ENCODE assay signal across 1 cellular context in the genomic region with DNA sequence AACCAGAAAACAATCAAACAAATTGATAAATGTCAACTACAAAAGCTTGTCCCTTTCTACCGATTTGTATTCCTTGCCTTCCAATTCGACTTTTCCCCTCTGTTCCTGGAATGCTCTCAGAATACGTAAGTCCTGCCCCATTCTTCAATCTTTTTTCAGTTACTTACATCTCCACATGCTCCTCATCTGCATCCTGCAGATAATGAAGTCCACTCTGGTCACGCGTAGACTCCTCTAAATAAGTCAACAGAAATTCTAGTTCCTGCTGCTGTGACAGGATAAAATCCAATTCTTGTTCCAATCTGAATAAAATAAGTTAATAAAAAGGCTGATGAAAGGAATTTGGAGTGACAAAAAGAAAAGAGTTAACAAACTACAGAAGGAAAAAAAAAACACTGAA.
TF ChIP-seq lines count a peak whose summit lies in the region.

No MANE protein-coding gene starts in this region.

TF ChIP-seq in K562, 482 proteins besides CTCF, POLR2A, EP300 and RAD21 (continued from another document and continues in another):
- TF ChIP-seq, protein P1, sequence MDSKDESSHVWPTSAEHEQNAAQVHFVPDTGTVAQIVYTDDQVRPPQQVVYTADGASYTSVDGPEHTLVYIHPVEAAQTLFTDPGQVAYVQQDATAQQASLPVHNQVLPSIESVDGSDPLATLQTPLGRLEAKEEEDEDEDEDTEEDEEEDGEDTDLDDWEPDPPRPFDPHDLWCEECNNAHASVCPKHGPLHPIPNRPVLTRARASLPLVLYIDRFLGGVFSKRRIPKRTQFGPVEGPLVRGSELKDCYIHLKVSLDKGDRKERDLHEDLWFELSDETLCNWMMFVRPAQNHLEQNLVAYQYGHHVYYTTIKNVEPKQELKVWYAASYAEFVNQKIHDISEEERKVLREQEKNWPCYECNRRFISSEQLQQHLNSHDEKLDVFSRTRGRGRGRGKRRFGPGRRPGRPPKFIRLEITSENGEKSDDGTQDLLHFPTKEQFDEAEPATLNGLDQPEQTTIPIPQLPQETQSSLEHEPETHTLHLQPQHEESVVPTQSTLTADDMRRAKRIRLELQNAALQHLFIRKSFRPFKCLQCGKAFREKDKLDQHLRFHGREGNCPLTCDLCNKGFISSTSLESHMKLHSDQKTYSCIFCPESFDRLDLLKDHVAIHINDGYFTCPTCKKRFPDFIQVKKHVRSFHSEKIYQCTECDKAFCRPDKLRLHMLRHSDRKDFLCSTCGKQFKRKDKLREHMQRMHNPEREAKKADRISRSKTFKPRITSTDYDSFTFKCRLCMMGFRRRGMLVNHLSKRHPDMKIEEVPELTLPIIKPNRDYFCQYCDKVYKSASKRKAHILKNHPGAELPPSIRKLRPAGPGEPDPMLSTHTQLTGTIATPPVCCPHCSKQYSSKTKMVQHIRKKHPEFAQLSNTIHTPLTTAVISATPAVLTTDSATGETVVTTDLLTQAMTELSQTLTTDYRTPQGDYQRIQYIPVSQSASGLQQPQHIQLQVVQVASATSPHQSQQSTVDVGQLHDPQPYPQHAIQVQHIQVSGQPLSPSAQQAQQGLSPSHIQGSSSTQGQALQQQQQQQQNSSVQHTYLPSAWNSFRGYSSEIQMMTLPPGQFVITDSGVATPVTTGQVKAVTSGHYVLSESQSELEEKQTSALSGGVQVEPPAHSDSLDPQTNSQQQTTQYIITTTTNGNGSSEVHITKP (IDR thresholded peaks at IDR 0.05; ENCODE audit: partially characterized antibody), result no peak
- TF ChIP-seq ZNF445 (CRISPR knock-in tag; IDR thresholded peaks at IDR 0.05; ENCODE audit: low read depth) (no peak), TRIM24 (IDR thresholded peaks at IDR 0.05) (peak in 1 of 2 experiments; percentile 20; a peak in 1 of 4 replicates), ZNF24 (IDR thresholded peaks at IDR 0.05) (no peak), TBL1XR1 (IDR thresholded peaks at IDR 0.05; ENCODE audit: low read length in 2 of 2) (peak in 1 of 2 experiments; percentile 54; a peak in 1 of 4 replicates), CBFB (CRISPR knock-in tag; IDR thresholded peaks at IDR 0.05) (no peak), MCM3 (IDR thresholded peaks at IDR 0.05) (no peak), TAF1 (IDR thresholded peaks at IDR 0.05; ENCODE audit: control insufficient read depth, extremely low read depth, insufficient read depth, low read length, severe bottlenecking) (no peak), MEF2D (tag; conservative IDR thresholded peaks at IDR 0.05; ENCODE audit: low read depth) (no peak), PHB2 (IDR thresholded peaks at IDR 0.05; ENCODE audit: low read depth) (no peak), DIDO1 (tag; IDR thresholded peaks at IDR 0.05; ENCODE audit: low read depth) (no peak), SNIP1 (IDR thresholded peaks at IDR 0.05; ENCODE audit: low read depth) (no peak), SLC30A9 (CRISPR knock-in tag; IDR thresholded peaks at IDR 0.05) (no peak), CC2D1A (IDR thresholded peaks at IDR 0.05) (no peak), RBM14 (IDR thresholded peaks at IDR 0.05; ENCODE audit: borderline replicate concordance, insufficient read depth, low read depth, low read length) (no peak), ZNF133 (CRISPR knock-in tag; IDR thresholded peaks at IDR 0.05) (no peak), ZNF224 (CRISPR knock-in tag; IDR thresholded peaks at IDR 0.05) (no peak), SIRT6 (IDR thresholded peaks at IDR 0.05; ENCODE audit: low read depth, low read length) (no peak), ZNF239 (CRISPR knock-in tag; IDR thresholded peaks at IDR 0.05) (no peak), HEY1 (CRISPR knock-in tag; IDR thresholded peaks at IDR 0.05; ENCODE audit: borderline replicate concordance) (no peak), MEIS2 (IDR thresholded peaks at IDR 0.05; ENCODE audit: partially characterized antibody) (peak; percentile 31), LCOR (CRISPR knock-in tag; IDR thresholded peaks at IDR 0.05) (no peak), LARP7 (IDR thresholded peaks at IDR 0.05) (no peak), ILF3 (IDR thresholded peaks at IDR 0.05; ENCODE audit: borderline replicate concordance) (no peak), NCOA4 (IDR thresholded peaks at IDR 0.05; ENCODE audit: partially characterized antibody) (no peak), RBM22 (IDR thresholded peaks at IDR 0.05; ENCODE audit: low read depth, low read length, poor library complexity, severe bottlenecking) (no peak), RNF2 (IDR thresholded peaks at IDR 0.05) (0 out of 2 replicates have a peak, but pooled peaks have one; percentile 34), RBM25 (IDR thresholded peaks at IDR 0.05; ENCODE audit: low read depth, low read length, severe bottlenecking) (no peak), SMC3 (conservative IDR thresholded peaks at IDR 0.05; ENCODE audit: insufficient read depth, low read depth, low read length) (no peak), MAZ (CRISPR knock-in tag; conservative IDR thresholded peaks at IDR 0.05 in 1 of 2, IDR thresholded peaks at IDR 0.05 in 1 of 2) (no peak), PRMT5 (CRISPR knock-in tag; IDR thresholded peaks at IDR 0.05) (no peak), RBM17 (IDR thresholded peaks at IDR 0.05; ENCODE audit: borderline replicate concordance, low read depth, low read length) (no peak), KAT2B (IDR thresholded peaks at IDR 0.05; ENCODE audit: low read depth, low read length) (no peak), PHF8 (IDR thresholded peaks at IDR 0.05; ENCODE audit: borderline replicate concordance, low read length) (no peak), FUS (optimal IDR thresholded peaks at IDR 0.05; ENCODE audit: low read depth, low read length) (no peak), ZNF696 (CRISPR knock-in tag; conservative IDR thresholded peaks at IDR 0.05) (no peak), PURB (CRISPR knock-in tag; IDR thresholded peaks at IDR 0.05; ENCODE audit: low read depth) (no peak), DPF2 (IDR thresholded peaks at IDR 0.05) (peak; percentile 86), KLF10 (CRISPR knock-in tag; IDR thresholded peaks at IDR 0.05) (no peak), HDGF (IDR thresholded peaks at IDR 0.05) (no peak), ZNF785 (CRISPR knock-in tag; IDR thresholded peaks at IDR 0.05) (no peak), FOXA1 (IDR thresholded peaks at IDR 0.05; ENCODE audit: borderline replicate concordance) (no peak), MYNN (IDR thresholded peaks at IDR 0.05) (no peak), MYNN (CRISPR knock-in tag; IDR thresholded peaks at IDR 0.05) (no peak)
- TF ChIP-seq, protein P2, sequence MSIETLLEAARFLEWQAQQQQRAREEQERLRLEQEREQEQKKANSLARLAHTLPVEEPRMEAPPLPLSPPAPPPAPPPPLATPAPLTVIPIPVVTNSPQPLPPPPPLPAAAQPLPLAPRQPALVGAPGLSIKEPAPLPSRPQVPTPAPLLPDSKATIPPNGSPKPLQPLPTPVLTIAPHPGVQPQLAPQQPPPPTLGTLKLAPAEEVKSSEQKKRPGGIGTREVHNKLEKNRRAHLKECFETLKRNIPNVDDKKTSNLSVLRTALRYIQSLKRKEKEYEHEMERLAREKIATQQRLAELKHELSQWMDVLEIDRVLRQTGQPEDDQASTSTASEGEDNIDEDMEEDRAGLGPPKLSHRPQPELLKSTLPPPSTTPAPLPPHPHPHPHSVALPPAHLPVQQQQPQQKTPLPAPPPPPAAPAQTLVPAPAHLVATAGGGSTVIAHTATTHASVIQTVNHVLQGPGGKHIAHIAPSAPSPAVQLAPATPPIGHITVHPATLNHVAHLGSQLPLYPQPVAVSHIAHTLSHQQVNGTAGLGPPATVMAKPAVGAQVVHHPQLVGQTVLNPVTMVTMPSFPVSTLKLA (conservative IDR thresholded peaks at IDR 0.05), result peak in 1 of 2 experiments; percentile 70; a peak in 3 of 4 replicates
- TF ChIP-seq, protein P3, sequence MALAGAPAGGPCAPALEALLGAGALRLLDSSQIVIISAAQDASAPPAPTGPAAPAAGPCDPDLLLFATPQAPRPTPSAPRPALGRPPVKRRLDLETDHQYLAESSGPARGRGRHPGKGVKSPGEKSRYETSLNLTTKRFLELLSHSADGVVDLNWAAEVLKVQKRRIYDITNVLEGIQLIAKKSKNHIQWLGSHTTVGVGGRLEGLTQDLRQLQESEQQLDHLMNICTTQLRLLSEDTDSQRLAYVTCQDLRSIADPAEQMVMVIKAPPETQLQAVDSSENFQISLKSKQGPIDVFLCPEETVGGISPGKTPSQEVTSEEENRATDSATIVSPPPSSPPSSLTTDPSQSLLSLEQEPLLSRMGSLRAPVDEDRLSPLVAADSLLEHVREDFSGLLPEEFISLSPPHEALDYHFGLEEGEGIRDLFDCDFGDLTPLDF (CRISPR knock-in tag; IDR thresholded peaks at IDR 0.05), result no peak
- TF ChIP-seq, protein P4, sequence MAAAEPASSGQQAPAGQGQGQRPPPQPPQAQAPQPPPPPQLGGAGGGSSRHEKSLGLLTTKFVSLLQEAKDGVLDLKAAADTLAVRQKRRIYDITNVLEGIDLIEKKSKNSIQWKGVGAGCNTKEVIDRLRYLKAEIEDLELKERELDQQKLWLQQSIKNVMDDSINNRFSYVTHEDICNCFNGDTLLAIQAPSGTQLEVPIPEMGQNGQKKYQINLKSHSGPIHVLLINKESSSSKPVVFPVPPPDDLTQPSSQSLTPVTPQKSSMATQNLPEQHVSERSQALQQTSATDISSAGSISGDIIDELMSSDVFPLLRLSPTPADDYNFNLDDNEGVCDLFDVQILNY (CRISPR knock-in tag; IDR thresholded peaks at IDR 0.05), result no peak
- TF ChIP-seq, protein P5, sequence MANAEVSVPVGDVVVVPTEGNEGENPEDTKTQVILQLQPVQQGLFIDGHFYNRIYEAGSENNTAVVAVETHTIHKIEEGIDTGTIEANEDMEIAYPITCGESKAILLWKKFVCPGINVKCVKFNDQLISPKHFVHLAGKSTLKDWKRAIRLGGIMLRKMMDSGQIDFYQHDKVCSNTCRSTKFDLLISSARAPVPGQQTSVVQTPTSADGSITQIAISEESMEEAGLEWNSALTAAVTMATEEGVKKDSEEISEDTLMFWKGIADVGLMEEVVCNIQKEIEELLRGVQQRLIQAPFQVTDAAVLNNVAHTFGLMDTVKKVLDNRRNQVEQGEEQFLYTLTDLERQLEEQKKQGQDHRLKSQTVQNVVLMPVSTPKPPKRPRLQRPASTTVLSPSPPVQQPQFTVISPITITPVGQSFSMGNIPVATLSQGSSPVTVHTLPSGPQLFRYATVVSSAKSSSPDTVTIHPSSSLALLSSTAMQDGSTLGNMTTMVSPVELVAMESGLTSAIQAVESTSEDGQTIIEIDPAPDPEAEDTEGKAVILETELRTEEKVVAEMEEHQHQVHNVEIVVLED (CRISPR knock-in tag; IDR thresholded peaks at IDR 0.05), result no peak
- TF ChIP-seq, protein P6, sequence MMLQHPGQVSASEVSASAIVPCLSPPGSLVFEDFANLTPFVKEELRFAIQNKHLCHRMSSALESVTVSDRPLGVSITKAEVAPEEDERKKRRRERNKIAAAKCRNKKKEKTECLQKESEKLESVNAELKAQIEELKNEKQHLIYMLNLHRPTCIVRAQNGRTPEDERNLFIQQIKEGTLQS (IDR thresholded peaks at IDR 0.05), result no peak
- TF ChIP-seq, protein P6 (CRISPR knock-in tag; conservative IDR thresholded peaks at IDR 0.05), result no peak
- TF ChIP-seq, protein P7, sequence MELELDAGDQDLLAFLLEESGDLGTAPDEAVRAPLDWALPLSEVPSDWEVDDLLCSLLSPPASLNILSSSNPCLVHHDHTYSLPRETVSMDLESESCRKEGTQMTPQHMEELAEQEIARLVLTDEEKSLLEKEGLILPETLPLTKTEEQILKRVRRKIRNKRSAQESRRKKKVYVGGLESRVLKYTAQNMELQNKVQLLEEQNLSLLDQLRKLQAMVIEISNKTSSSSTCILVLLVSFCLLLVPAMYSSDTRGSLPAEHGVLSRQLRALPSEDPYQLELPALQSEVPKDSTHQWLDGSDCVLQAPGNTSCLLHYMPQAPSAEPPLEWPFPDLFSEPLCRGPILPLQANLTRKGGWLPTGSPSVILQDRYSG (tag; conservative IDR thresholded peaks at IDR 0.05; ENCODE audit: low read depth), result no peak
- TF ChIP-seq, protein P8, sequence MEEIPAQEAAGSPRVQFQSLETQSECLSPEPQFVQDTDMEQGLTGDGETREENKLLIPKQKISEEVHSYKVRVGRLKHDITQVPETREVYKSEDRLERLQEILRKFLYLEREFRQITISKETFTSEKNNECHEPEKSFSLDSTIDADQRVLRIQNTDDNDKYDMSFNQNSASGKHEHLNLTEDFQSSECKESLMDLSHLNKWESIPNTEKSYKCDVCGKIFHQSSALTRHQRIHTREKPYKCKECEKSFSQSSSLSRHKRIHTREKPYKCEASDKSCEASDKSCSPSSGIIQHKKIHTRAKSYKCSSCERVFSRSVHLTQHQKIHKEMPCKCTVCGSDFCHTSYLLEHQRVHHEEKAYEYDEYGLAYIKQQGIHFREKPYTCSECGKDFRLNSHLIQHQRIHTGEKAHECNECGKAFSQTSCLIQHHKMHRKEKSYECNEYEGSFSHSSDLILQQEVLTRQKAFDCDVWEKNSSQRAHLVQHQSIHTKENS (CRISPR knock-in tag; IDR thresholded peaks at IDR 0.05), result no peak
- TF ChIP-seq, protein P9, sequence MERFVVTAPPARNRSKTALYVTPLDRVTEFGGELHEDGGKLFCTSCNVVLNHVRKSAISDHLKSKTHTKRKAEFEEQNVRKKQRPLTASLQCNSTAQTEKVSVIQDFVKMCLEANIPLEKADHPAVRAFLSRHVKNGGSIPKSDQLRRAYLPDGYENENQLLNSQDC (CRISPR knock-in tag; IDR thresholded peaks at IDR 0.05), result no peak
- TF ChIP-seq, protein P10, sequence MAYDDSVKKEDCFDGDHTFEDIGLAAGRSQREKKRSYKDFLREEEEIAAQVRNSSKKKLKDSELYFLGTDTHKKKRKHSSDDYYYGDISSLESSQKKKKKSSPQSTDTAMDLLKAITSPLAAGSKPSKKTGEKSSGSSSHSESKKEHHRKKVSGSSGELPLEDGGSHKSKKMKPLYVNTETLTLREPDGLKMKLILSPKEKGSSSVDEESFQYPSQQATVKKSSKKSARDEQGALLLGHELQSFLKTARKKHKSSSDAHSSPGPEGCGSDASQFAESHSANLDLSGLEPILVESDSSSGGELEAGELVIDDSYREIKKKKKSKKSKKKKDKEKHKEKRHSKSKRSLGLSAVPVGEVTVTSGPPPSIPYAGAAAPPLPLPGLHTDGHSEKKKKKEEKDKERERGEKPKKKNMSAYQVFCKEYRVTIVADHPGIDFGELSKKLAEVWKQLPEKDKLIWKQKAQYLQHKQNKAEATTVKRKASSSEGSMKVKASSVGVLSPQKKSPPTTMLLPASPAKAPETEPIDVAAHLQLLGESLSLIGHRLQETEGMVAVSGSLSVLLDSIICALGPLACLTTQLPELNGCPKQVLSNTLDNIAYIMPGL (CRISPR knock-in tag; IDR thresholded peaks at IDR 0.05), result no peak
- TF ChIP-seq, protein P11, sequence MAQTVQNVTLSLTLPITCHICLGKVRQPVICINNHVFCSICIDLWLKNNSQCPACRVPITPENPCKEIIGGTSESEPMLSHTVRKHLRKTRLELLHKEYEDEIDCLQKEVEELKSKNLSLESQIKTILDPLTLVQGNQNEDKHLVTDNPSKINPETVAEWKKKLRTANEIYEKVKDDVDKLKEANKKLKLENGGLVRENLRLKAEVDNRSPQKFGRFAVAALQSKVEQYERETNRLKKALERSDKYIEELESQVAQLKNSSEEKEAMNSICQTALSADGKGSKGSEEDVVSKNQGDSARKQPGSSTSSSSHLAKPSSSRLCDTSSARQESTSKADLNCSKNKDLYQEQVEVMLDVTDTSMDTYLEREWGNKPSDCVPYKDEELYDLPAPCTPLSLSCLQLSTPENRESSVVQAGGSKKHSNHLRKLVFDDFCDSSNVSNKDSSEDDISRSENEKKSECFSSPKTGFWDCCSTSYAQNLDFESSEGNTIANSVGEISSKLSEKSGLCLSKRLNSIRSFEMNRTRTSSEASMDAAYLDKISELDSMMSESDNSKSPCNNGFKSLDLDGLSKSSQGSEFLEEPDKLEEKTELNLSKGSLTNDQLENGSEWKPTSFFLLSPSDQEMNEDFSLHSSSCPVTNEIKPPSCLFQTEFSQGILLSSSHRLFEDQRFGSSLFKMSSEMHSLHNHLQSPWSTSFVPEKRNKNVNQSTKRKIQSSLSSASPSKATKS (CRISPR knock-in tag; IDR thresholded peaks at IDR 0.05), result no peak
